Comparison of ENCODE assay signal across 8 cellular contexts in the genomic region with DNA sequence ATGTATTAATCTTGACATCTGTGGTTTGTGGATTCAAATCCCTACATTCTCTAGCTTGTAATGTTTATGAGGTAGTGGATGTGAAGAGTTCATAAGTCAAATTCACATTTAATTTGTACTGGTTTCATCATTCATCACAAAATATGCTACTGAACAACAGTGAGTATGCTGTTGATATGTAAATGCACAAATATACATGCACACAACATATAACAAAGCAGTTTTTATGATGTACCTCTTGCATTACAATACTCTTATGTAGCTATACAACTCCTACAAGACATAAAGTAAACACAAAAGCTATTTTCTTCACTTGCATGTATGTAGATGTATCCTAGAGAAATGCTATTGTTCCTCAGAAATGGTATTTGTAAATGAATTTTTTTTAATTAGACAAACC.
"Had no signal": no experiment of that assay in that cellular context is flagged by ENCODE, and none has a peak within 500 bp of the region (broad histone marks: within the 10 kb centered on the region; RNA-seq: fewer than 3 reads in every experiment).

No MANE protein-coding gene starts in this region.

- DNase-seq: GDM1, GF-D8 had no signal

- H3K4me3 ChIP-seq: GM12878 had no signal

- FAIRE-seq: G401.6, GM12878, GM12891, GM12892, GM18507, GM19239 had no signal

- ATAC-seq: GM12878 had no signal
